In genomic region chr5:168931638-168932345, GRCh38 we compare ENCODE assay signal across 13 cellular contexts.
A peak's percentile ranks its signal among the peaks of the same experiment; 100 is the strongest.
DNase-seq lines count a peak whose midpoint lies in the region; ATAC-seq, FAIRE-seq and TF ChIP-seq lines count a peak whose summit lies in the region.
"Had no signal": no experiment of that assay in that cellular context is flagged by ENCODE, and none has a peak within 500 bp of the region (broad histone marks: within the 10 kb centered on the region; RNA-seq: fewer than 3 reads in every experiment).

No MANE protein-coding gene starts in this region.

- TF ChIP-seq POLR2A in A549 (IDR thresholded peaks at IDR 0.05; ENCODE audit: low read length): no peak

- CTCF ChIA-PET in A549 (lab: Yijun Ruan, JAX): interaction anchor here (0.5 kb wide), 1 partner anchor 500 kb away, joined by 5 read pairs; no protein-coding TSS in a partner anchor

- 75% methylated on average over 8 of the region's 8 CpGs for WGBS in A549 (ENCODE audit: missing lambda C conversion rate)

- H3K4me1 ChIP-seq in A549 (peaks cover 5% of the 10 kb centered on the region; the same call in 1 of the 3 replicates), RWPE2 (ENCODE audit: insufficient read depth, poor library complexity, severe bottlenecking) (peaks cover 7% of the 10 kb centered on the region), cardiac muscle cell (ENCODE audit: low read depth) (peaks cover 16% of the 10 kb centered on the region)

- no peak for FAIRE-seq in A549 (lab: Jason Lieb, UNC)

- H3K27me3 ChIP-seq in RWPE2 (ENCODE audit: insufficient read depth, poor library complexity, severe bottlenecking) (no peaks in the 10 kb centered on the region), cardiac muscle cell (no peaks in the 10 kb centered on the region)

- H3K27ac ChIP-seq in A549: no peak overlapping the region
- no peak overlapping the region for H3K27ac ChIP-seq in RWPE2 (ENCODE audit: poor library complexity, severe bottlenecking)
- H3K27ac ChIP-seq in cardiac muscle cell: peak overlapping the region; percentile 73

- no peaks in the 10 kb centered on the region for H3K36me3 ChIP-seq in RWPE2 (ENCODE audit: low read depth)
- H3K36me3 ChIP-seq in cardiac muscle cell: no peaks in the 10 kb centered on the region

- no peak for TF ChIP-seq RAD21 in A549 (conservative IDR thresholded peaks at IDR 0.05 in 1 of 2, IDR thresholded peaks at IDR 0.05 in 1 of 2)

- DNase-seq in A549 (ENCODE audit: low read depth in 1 of 2, low spot score in 1 of 2): no peak
- DNase-seq in RWPE2 (ENCODE audit: low spot score): no peak
- DNase-seq in cardiac muscle cell (ENCODE audit: low read depth in 1 of 2, low spot score in 1 of 2): peak in 1 of 2 donors; percentile 74
- DNase-seq in islet precursor cell: no peak
- no peak for DNase-seq in NCI-H2171 treated with DMSO at 0.1 percent for 48 hours (lab: John Stamatoyannopoulos, UW)
- no peak for DNase-seq in NCI-H1436 (lab: John Stamatoyannopoulos, UW)
- no peak for DNase-seq in effector CD8-positive, alpha-beta T cell (lab: John Stamatoyannopoulos, UW)
- DNase-seq: activated CD4-positive, alpha-beta T cell treated with anti-CD3 and anti-CD28 coated beads for 1 hour; CD4-positive, CD25-positive, alpha-beta regulatory T cell; MM.1S; naive thymus-derived CD8-positive, alpha-beta T cell; stimulated activated CD4-positive, alpha-beta T cell treated with anti-CD3 and anti-CD28 coated beads, Interleukin-4, amount 100 ng/mL, for 1 hour had no signal

- ATAC-seq in A549 (peak; percentile 44 to 64; a peak in 4 of 6 replicates), GM19351 (IDR thresholded peaks at IDR 0.05; ENCODE audit: unreplicated experiment) (peak; percentile 74), RWPE2 (ENCODE audit: low read depth) (peak; percentile 92)
- ATAC-seq: naive thymus-derived CD8-positive, alpha-beta T cell had no signal

- TF ChIP-seq CTCF in A549 (IDR thresholded peaks at IDR 0.05): no peak
- no peak for TF ChIP-seq CTCF in RWPE2 (IDR thresholded peaks at IDR 0.05; ENCODE audit: poor library complexity, severe bottlenecking)
- TF ChIP-seq CTCF in cardiac muscle cell (IDR thresholded peaks at IDR 0.05; ENCODE audit: low read depth, low read length): no peak

- POLR2A ChIA-PET in A549 (lab: Yijun Ruan, JAX): no interaction called here

- H3K4me3 ChIP-seq in A549: no peak overlapping the region
- no peak overlapping the region for H3K4me3 ChIP-seq in RWPE2 (ENCODE audit: severe bottlenecking)
- no peak overlapping the region for H3K4me3 ChIP-seq in cardiac muscle cell

- no peak overlapping the region for H3K4me2 ChIP-seq in A549

- no peaks in the 10 kb centered on the region for H3K9me3 ChIP-seq in A549
- no peaks in the 10 kb centered on the region for H3K9me3 ChIP-seq in RWPE2 (ENCODE audit: severe bottlenecking)
- no peaks in the 10 kb centered on the region for H3K9me3 ChIP-seq in cardiac muscle cell (ENCODE audit: low read depth)

- TF ChIP-seq EP300 in A549 (IDR thresholded peaks at IDR 0.05): no peak

TF ChIP-seq in A549, 52 proteins besides CTCF, POLR2A, EP300 and RAD21:
- no peak for TF ChIP-seq RARB (CRISPR knock-in tag; IDR thresholded peaks at IDR 0.05)
- TF ChIP-seq HEYL (CRISPR knock-in tag; IDR thresholded peaks at IDR 0.05): no peak
- no peak for TF ChIP-seq HMGXB4 (CRISPR knock-in tag; IDR thresholded peaks at IDR 0.05; ENCODE audit: borderline replicate concordance)
- no peak for TF ChIP-seq CHD4 (IDR thresholded peaks at IDR 0.05; ENCODE audit: borderline replicate concordance)
- no peak for TF ChIP-seq SMC3 (IDR thresholded peaks at IDR 0.05)
- TF ChIP-seq, protein P1, sequence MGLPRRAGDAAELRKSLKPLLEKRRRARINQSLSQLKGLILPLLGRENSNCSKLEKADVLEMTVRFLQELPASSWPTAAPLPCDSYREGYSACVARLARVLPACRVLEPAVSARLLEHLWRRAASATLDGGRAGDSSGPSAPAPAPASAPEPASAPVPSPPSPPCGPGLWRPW (IDR thresholded peaks at IDR 0.05): no peak
- TF ChIP-seq HDAC2 (IDR thresholded peaks at IDR 0.05): no peak
- TF ChIP-seq PHF8 (IDR thresholded peaks at IDR 0.05; ENCODE audit: borderline replicate concordance, low read depth): no peak
- no peak for TF ChIP-seq MYC (IDR thresholded peaks at IDR 0.05; ENCODE audit: borderline replicate concordance, low read length)
- no peak for TF ChIP-seq HOXB5 (CRISPR knock-in tag; IDR thresholded peaks at IDR 0.05)
- no peak for TF ChIP-seq KDM1A (IDR thresholded peaks at IDR 0.05; ENCODE audit: low read depth)
- no peak for TF ChIP-seq KDM5A (IDR thresholded peaks at IDR 0.05)
- no peak for TF ChIP-seq POLR2AphosphoS2 (conservative IDR thresholded peaks at IDR 0.05; ENCODE audit: low read length)
- no peak for TF ChIP-seq TFCP2L1 (CRISPR knock-in tag; IDR thresholded peaks at IDR 0.05)
- no peak for TF ChIP-seq SREBF2 (IDR thresholded peaks at IDR 0.05)
- no peak for TF ChIP-seq FOSB (CRISPR knock-in tag; IDR thresholded peaks at IDR 0.05)
- no peak for TF ChIP-seq NPAS2 (CRISPR knock-in tag; IDR thresholded peaks at IDR 0.05; ENCODE audit: borderline replicate concordance)
- TF ChIP-seq, protein P2, sequence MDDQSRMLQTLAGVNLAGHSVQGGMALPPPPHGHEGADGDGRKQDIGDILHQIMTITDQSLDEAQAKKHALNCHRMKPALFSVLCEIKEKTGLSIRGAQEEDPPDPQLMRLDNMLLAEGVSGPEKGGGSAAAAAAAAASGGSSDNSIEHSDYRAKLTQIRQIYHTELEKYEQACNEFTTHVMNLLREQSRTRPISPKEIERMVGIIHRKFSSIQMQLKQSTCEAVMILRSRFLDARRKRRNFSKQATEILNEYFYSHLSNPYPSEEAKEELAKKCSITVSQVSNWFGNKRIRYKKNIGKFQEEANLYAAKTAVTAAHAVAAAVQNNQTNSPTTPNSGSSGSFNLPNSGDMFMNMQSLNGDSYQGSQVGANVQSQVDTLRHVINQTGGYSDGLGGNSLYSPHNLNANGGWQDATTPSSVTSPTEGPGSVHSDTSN (IDR thresholded peaks at IDR 0.05): no peak
TF ChIP-seq in A549: peak in this region for 0.
